ENCODE assay signal across 25 cellular contexts in genomic region chr2:28312307-28313278, GRCh38.
A peak's percentile ranks its signal among the peaks of the same experiment; 100 is the strongest.
DNase-seq lines count a peak whose midpoint lies in the region; ATAC-seq and TF ChIP-seq lines count a peak whose summit lies in the region.
"Had no signal": no experiment of that assay in that cellular context is flagged by ENCODE, and none has a peak within 500 bp of the region (broad histone marks: within the 10 kb centered on the region; RNA-seq: fewer than 3 reads in every experiment).

No MANE protein-coding gene starts in this region.

- H3K4me2 ChIP-seq in neural cell (ENCODE audit: low read length), result no peak overlapping the region

- H4K20me1 ChIP-seq in neural cell (ENCODE audit: insufficient read depth), result no peaks in the 10 kb centered on the region

- TF ChIP-seq EP300 in neural cell (conservative IDR thresholded peaks at IDR 0.05; ENCODE audit: poor library complexity, severe bottlenecking), result no peak

- peaks cover 6% of the 10 kb centered on the region for H3F3A ChIP-seq in neural cell (ENCODE audit: insufficient read depth, low read length, poor library complexity, severe bottlenecking)

- H3K4me3 ChIP-seq in neural cell (ENCODE audit: low read length), result no peak overlapping the region
- H3K4me3 ChIP-seq in uterus, result no peak overlapping the region
- no peak overlapping the region for H3K4me3 ChIP-seq in prostate gland
- H3K4me3 ChIP-seq: K562, Peyer's patch, suprapubic skin, upper lobe of right lung had no signal

- DNase-seq in Right ventricle myocardium inferior (ENCODE audit: missing footprints) (no peak), cardiac septum (ENCODE audit: low spot score) (no peak), uterus (no peak), NCI-H2196 (lab: John Stamatoyannopoulos, UW; ENCODE audit: unreplicated experiment) (no peak), prostate gland (ENCODE audit: low spot score) (no peak), GM19240 (ENCODE audit: insufficient read length, low spot score) (no peak)
- no peak for DNase-seq in effector memory CD8-positive, alpha-beta T cell
- DNase-seq: activated CD4-positive, alpha-beta T cell treated with anti-CD3 and anti-CD28 coated beads, Interleukin-2, amount 10 ng/mL, durations not matched to agents 7 days and 5 days; activated CD8-positive, alpha-beta memory T cell treated with anti-CD3 and anti-CD28 coated beads, Interleukin-2, amount 10 ng/mL, durations not matched to agents 7 days and 5 days; activated naive CD4-positive, alpha-beta T cell treated with anti-CD3 and anti-CD28 coated beads, Interleukin-2, amount 10 ng/mL, durations not matched to agents 7 days and 5 days; AML-193; amygdala; CD4-positive, alpha-beta memory T cell; NCI-H1048; NCI-H2107; NCI-H748 treated with DMSO at 0.1 percent for 48 hours; Peyer's patch; stimulated activated CD4-positive, alpha-beta T cell treated with anti-CD3 and anti-CD28 coated beads, Interleukin-15, amount 100 ng/mL, for 24 hours; stimulated activated naive CD4-positive, alpha-beta T cell; T-helper 9 cell; upper lobe of right lung had no signal

- H3K27me3 Mint-ChIP-seq in effector memory CD8-positive, alpha-beta T cell, result no peaks in the 10 kb centered on the region
- H3K27me3 Mint-ChIP-seq: activated CD4-positive, alpha-beta T cell treated with anti-CD3 and anti-CD28 coated beads, Interleukin-2, amount 10 ng/mL, durations not matched to agents 7 days and 5 days; activated CD8-positive, alpha-beta memory T cell treated with anti-CD3 and anti-CD28 coated beads, Interleukin-2, amount 10 ng/mL, durations not matched to agents 7 days and 5 days; activated naive CD4-positive, alpha-beta T cell treated with anti-CD3 and anti-CD28 coated beads, Interleukin-2, amount 10 ng/mL, durations not matched to agents 7 days and 5 days; CD4-positive, alpha-beta memory T cell; memory B cell had no signal

- H3K9ac ChIP-seq in neural cell (ENCODE audit: low read length), result no peak overlapping the region

- peak; percentile 20 for ATAC-seq in Right ventricle myocardium inferior
- no peak for ATAC-seq in effector memory CD8-positive, alpha-beta T cell (replicated peaks)
- ATAC-seq: activated CD8-positive, alpha-beta memory T cell treated with anti-CD3 and anti-CD28 coated beads, Interleukin-2, amount 10 ng/mL, durations not matched to agents 7 days and 5 days; K562; upper lobe of right lung had no signal

- no peak for TF ChIP-seq POLR2A in uterus (IDR thresholded peaks at IDR 0.05)
- TF ChIP-seq POLR2A in prostate gland (IDR thresholded peaks at IDR 0.05), result no peak

- H3K27me3 ChIP-seq in neural cell (ENCODE audit: insufficient read depth, low read depth, low read length), result no peaks in the 10 kb centered on the region
- no peaks in the 10 kb centered on the region for H3K27me3 ChIP-seq in uterus
- H3K27me3 ChIP-seq in prostate gland (replicated peaks; ENCODE audit: insufficient read depth), result no peaks in the 10 kb centered on the region
- H3K27me3 ChIP-seq: Peyer's patch, suprapubic skin, upper lobe of right lung had no signal

- intact Hi-C loops in Right ventricle myocardium inferior (cut with DNase I), result loop anchor here (1.0 to 2.0 kb wide), 2 partner anchors 14 to 21 kb away; no protein-coding TSS in a partner anchor
- intact Hi-C loops in cardiac septum (cut with DNase I), result no loop called here
- intact Hi-C loops in uterus (cut with DNase I; ENCODE audit: low total_unique reads), result no loop called here
- intact Hi-C loops in prostate gland (cut with DNase I), result no loop called here

- peak overlapping the region; percentile 29 to 75 for H3K27ac Mint-ChIP-seq in effector memory CD8-positive, alpha-beta T cell
- H3K27ac Mint-ChIP-seq: activated CD4-positive, alpha-beta T cell treated with anti-CD3 and anti-CD28 coated beads, Interleukin-2, amount 10 ng/mL, durations not matched to agents 7 days and 5 days; activated CD8-positive, alpha-beta memory T cell treated with anti-CD3 and anti-CD28 coated beads, Interleukin-2, amount 10 ng/mL, durations not matched to agents 7 days and 5 days; activated naive CD4-positive, alpha-beta T cell treated with anti-CD3 and anti-CD28 coated beads, Interleukin-2, amount 10 ng/mL, durations not matched to agents 7 days and 5 days; memory B cell had no signal

- TF ChIP-seq CTCF in neural cell (IDR thresholded peaks at IDR 0.05; ENCODE audit: poor library complexity, severe bottlenecking), result no peak
- no peak for TF ChIP-seq CTCF in uterus (IDR thresholded peaks at IDR 0.05)
- no peak for TF ChIP-seq CTCF in prostate gland (IDR thresholded peaks at IDR 0.05)

- H3K4me3 Mint-ChIP-seq in effector memory CD8-positive, alpha-beta T cell, result no peak overlapping the region
- H3K4me3 Mint-ChIP-seq: activated CD4-positive, alpha-beta T cell treated with anti-CD3 and anti-CD28 coated beads, Interleukin-2, amount 10 ng/mL, durations not matched to agents 7 days and 5 days; activated CD8-positive, alpha-beta memory T cell treated with anti-CD3 and anti-CD28 coated beads, Interleukin-2, amount 10 ng/mL, durations not matched to agents 7 days and 5 days; activated naive CD4-positive, alpha-beta T cell treated with anti-CD3 and anti-CD28 coated beads, Interleukin-2, amount 10 ng/mL, durations not matched to agents 7 days and 5 days; CD4-positive, alpha-beta memory T cell; memory B cell had no signal

- H3K9me2 ChIP-seq in neural cell (ENCODE audit: insufficient read depth, low read length), result no peaks in the 10 kb centered on the region

- no peaks in the 10 kb centered on the region for H3K79me2 ChIP-seq in neural cell (replicated peaks; ENCODE audit: insufficient read depth, low read length)

- no peaks in the 10 kb centered on the region for H3K36me3 ChIP-seq in neural cell (ENCODE audit: insufficient read depth, low read length)
- H3K36me3 ChIP-seq in uterus, result no peaks in the 10 kb centered on the region
- H3K36me3 ChIP-seq in prostate gland, result no peaks in the 10 kb centered on the region
- H3K36me3 ChIP-seq: Peyer's patch had no signal

- peak overlapping the region; percentile 37 for H3K27ac ChIP-seq in neural cell (ENCODE audit: low read length)
- no peak overlapping the region for H3K27ac ChIP-seq in uterus
- H3K27ac ChIP-seq in prostate gland, result no peak overlapping the region
- H3K27ac ChIP-seq: Peyer's patch, suprapubic skin, upper lobe of right lung had no signal

- TF ChIP-seq RAD21 in neural cell (conservative IDR thresholded peaks at IDR 0.05), result no peak

- no peaks in the 10 kb centered on the region for H3K9me3 ChIP-seq in neural cell (ENCODE audit: low read length)
- H3K9me3 ChIP-seq in uterus, result no peaks in the 10 kb centered on the region
- H3K9me3 ChIP-seq in prostate gland, result no peaks in the 10 kb centered on the region
- H3K9me3 ChIP-seq: Peyer's patch, suprapubic skin, upper lobe of right lung had no signal

- 96% methylated on average over 7 of the region's 7 CpGs for WGBS in prostate gland

- no peak overlapping the region for H2AFZ ChIP-seq in neural cell (ENCODE audit: low read depth, low read length)

- H3K4me1 ChIP-seq in uterus (no peaks in the 10 kb centered on the region), prostate gland (replicated peaks) (no peaks in the 10 kb centered on the region)
- H3K4me1 ChIP-seq: Peyer's patch, upper lobe of right lung had no signal

- no peaks in the 10 kb centered on the region for H3K36me3 Mint-ChIP-seq in effector memory CD8-positive, alpha-beta T cell (ENCODE audit: insufficient read depth)

- no peaks in the 10 kb centered on the region for H3K4me1 Mint-ChIP-seq in effector memory CD8-positive, alpha-beta T cell (ENCODE audit: low read depth in 2 of 2)
- H3K4me1 Mint-ChIP-seq: memory B cell had no signal

- H3K9me3 Mint-ChIP-seq in effector memory CD8-positive, alpha-beta T cell, result no peaks in the 10 kb centered on the region
- H3K9me3 Mint-ChIP-seq: activated CD4-positive, alpha-beta T cell treated with anti-CD3 and anti-CD28 coated beads, Interleukin-2, amount 10 ng/mL, durations not matched to agents 7 days and 5 days; CD4-positive, alpha-beta memory T cell; memory B cell had no signal

TF ChIP-seq in neural cell, 6 proteins besides CTCF, POLR2A, EP300 and RAD21:
- TF ChIP-seq TAF1 (IDR thresholded peaks at IDR 0.05; ENCODE audit: low read depth) (no peak), REST (IDR thresholded peaks at IDR 0.05; ENCODE audit: borderline replicate concordance) (no peak), MXI1 (conservative IDR thresholded peaks at IDR 0.05; ENCODE audit: poor library complexity, severe bottlenecking) (no peak), EZH2 (IDR thresholded peaks at IDR 0.05; ENCODE audit: borderline replicate concordance, insufficient read depth, low read length, poor library complexity, severe bottlenecking) (no peak), SMC3 (conservative IDR thresholded peaks at IDR 0.05; ENCODE audit: poor library complexity) (no peak), POLR2AphosphoS5 (IDR thresholded peaks at IDR 0.05) (no peak)
